ENCODE assay signal across 27 cellular contexts in the genomic region with DNA sequence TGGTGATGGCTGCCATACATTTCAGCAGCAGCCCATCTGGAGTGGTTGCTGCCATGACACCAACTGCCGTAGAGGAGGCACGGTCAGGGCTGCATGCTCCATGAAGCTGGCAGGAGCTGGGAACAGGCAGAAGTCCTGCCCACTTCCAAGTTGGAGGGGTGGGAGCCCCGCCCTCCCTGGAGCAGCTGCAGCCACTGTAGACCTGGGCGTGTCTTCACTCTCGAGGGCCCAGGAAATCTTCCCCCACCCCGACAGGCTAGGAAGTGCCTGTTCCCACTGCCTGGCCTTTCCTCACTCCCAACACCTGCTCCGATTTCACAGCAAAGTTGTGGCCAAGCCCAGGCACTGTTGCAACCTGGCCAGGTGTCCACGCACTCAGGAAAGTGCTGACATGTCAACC. TPM values are rescaled to one million over a fixed set of nuclear protein-coding genes. Genes with fewer than 3 reads are reported as not detected.
DNase-seq lines count a peak whose midpoint lies in the region; FAIRE-seq and TF ChIP-seq lines count a peak whose summit lies in the region.
"Had no signal": no experiment of that assay in that cellular context is flagged by ENCODE, and none has a peak within 500 bp of the region (broad histone marks: within the 10 kb centered on the region; RNA-seq: fewer than 3 reads in every experiment).

No MANE protein-coding gene starts in this region.

- H3K9me3 ChIP-seq in H9 (ENCODE audit: control insufficient read depth, low read depth, low read length), result peaks cover 57% of the 10 kb centered on the region
- H3K9me3 ChIP-seq: A549, SK-N-SH had no signal

- H4K20me1 ChIP-seq in H9 (ENCODE audit: control insufficient read depth, insufficient read depth, insufficient read length), result no peaks in the 10 kb centered on the region
- H4K20me1 ChIP-seq: BLaER1 treated with 17β-estradiol and CSF1 and Interleukin-3, amounts not matched to agents 10 nM and 100 nM had no signal

- peak; percentile 43 for FAIRE-seq in bronchial epithelial cell (lab: Jason Lieb, UNC)
- FAIRE-seq: A549, GM12891, H1 had no signal

- H3K4me3 ChIP-seq in bronchial epithelial cell (ENCODE audit: low read depth, low read length), result no peak overlapping the region
- H3K4me3 ChIP-seq: A549; BLaER1 treated with 17β-estradiol and CSF1 and Interleukin-3, amounts not matched to agents 10 nM and 100 nM; PC-9 had no signal

- H4K91ac ChIP-seq in H9 (ENCODE audit: insufficient read length, low read depth, low read length), result no peak overlapping the region

- peaks cover 65 to 67% of the 10 kb centered on the region in 2 experiments for H3K9me3 Mint-ChIP-seq in H9
- H3K9me3 Mint-ChIP-seq in immature natural killer cell, result peaks cover 0 to 3% (median 0%) of the 10 kb centered on the region in 6 donors
- peaks cover 25% of the 10 kb centered on the region for H3K9me3 Mint-ChIP-seq in progenitor cell of endocrine pancreas (ENCODE audit: low read depth)
- H3K9me3 Mint-ChIP-seq: CD4-positive, alpha-beta T cell had no signal

- no peaks in the 10 kb centered on the region for H3K23me2 ChIP-seq in H9 (ENCODE audit: insufficient read length, low read depth, low read length, poor library complexity, severe bottlenecking)

- H3K4me1 Mint-ChIP-seq in H9 (peaks cover 2 to 4% of the 10 kb centered on the region in 2 experiments; a peak in 3 of 4 replicates), immature natural killer cell (no peaks in the 10 kb centered on the region), progenitor cell of endocrine pancreas (ENCODE audit: low read depth) (no peaks in the 10 kb centered on the region)

- H3K4ac ChIP-seq in H9 (ENCODE audit: low read depth, low read length), result no peak overlapping the region

- H3K4me1 ChIP-seq in H9 (ENCODE audit: insufficient read depth, low read length), result no peaks in the 10 kb centered on the region
- H3K4me1 ChIP-seq: A549; BLaER1 treated with 17β-estradiol and CSF1 and Interleukin-3, amounts not matched to agents 10 nM and 100 nM had no signal

- WGBS in H9 (ENCODE audit: extremely low coverage, insufficient read length, low lambda C conversion rate), result no CpG with 5 or more reads among the region's 8 CpGs

- DNase-seq in COLO668 (lab: John Stamatoyannopoulos, UW; ENCODE audit: unreplicated experiment), result peak; percentile 0
- peak; percentile 72 for DNase-seq in H9
- DNase-seq in SHP77 treated with DMSO at 0.1 percent for 48 hours (lab: John Stamatoyannopoulos, UW), result peak; percentile 1
- DNase-seq in bronchial epithelial cell (ENCODE audit: low read depth), result no peak
- DNase-seq in immature natural killer cell, result no peak
- no peak for DNase-seq in NCI-H1417 treated with DMSO at 0.1 percent for 48 hours (lab: John Stamatoyannopoulos, UW)
- DNase-seq in progenitor cell of endocrine pancreas (ENCODE audit: low spot score, unreplicated experiment), result no peak
- DNase-seq: AML-193; CD4-positive, alpha-beta T cell; COR-L47; DMS79; GF-D8; Karpas-422; NCI-H1092 treated with DMSO at 0.1 percent for 48 hours; NCI-H2029; NCI-H345; NCI-H524 treated with DMSO at 0.1 percent for 48 hours; NCI-H82; PC-9; SK-N-SH; SW 1271; T-helper 2 cell had no signal

- H3K9ac ChIP-seq in H9 (ENCODE audit: extremely low read depth, insufficient read length, low read length), result no peak overlapping the region
- H3K9ac ChIP-seq: BLaER1 treated with 17β-estradiol and CSF1 and Interleukin-3, amounts not matched to agents 10 nM and 100 nM; SK-N-SH had no signal

- H3K79me1 ChIP-seq in H9 (ENCODE audit: insufficient read depth, low read depth, low read length, poor library complexity, severe bottlenecking), result no peaks in the 10 kb centered on the region

- no peak overlapping the region for H2BK12ac ChIP-seq in H9 (ENCODE audit: insufficient read length, low read depth, low read length)

- no peak overlapping the region for H2BK5ac ChIP-seq in H9 (ENCODE audit: insufficient read length, low read length)

- no peak overlapping the region for H3K14ac ChIP-seq in H9 (ENCODE audit: insufficient read depth, low read length)

- TF ChIP-seq CTCF in H9 (conservative IDR thresholded peaks at IDR 0.05) (no peak), bronchial epithelial cell (IDR thresholded peaks at IDR 0.05; ENCODE audit: insufficient read depth, low read length, severe bottlenecking) (no peak), progenitor cell of endocrine pancreas (IDR thresholded peaks at IDR 0.05; ENCODE audit: unreplicated experiment) (no peak)

- no peaks in the 10 kb centered on the region for H3K79me2 ChIP-seq in H9 (ENCODE audit: insufficient read depth, low read length)

- H4K8ac ChIP-seq in H9 (replicated peaks; ENCODE audit: insufficient read length, low read depth, low read length), result no peak overlapping the region

- H3K27ac ChIP-seq in H9 (ENCODE audit: insufficient read length, low read depth, low read length), result no peak overlapping the region
- H3K27ac ChIP-seq: A549; BLaER1 treated with 17β-estradiol and CSF1 and Interleukin-3, amounts not matched to agents 10 nM and 100 nM; PC-9 had no signal

- H3K4me2 ChIP-seq in H9 (ENCODE audit: insufficient read depth, insufficient read length, low read length), result no peak overlapping the region
- H3K4me2 ChIP-seq: A549; BLaER1 treated with 17β-estradiol and CSF1 and Interleukin-3, amounts not matched to agents 10 nM and 100 nM; PC-9; SK-N-SH had no signal

- no peak overlapping the region for H3K18ac ChIP-seq in H9 (ENCODE audit: insufficient read length, low read depth, low read length)

- no peak overlapping the region for H2BK20ac ChIP-seq in H9 (ENCODE audit: low read depth, low read length, poor library complexity, severe bottlenecking)

- no peaks in the 10 kb centered on the region for H3K36me3 ChIP-seq in bronchial epithelial cell (ENCODE audit: control insufficient read depth, insufficient read depth, low read length)
- H3K36me3 ChIP-seq: BLaER1 treated with 17β-estradiol and CSF1 and Interleukin-3, amounts not matched to agents 10 nM and 100 nM had no signal

- H3K27me3 Mint-ChIP-seq in H9 (ENCODE audit: low read depth) (peaks cover 3% of the 10 kb centered on the region), immature natural killer cell (ENCODE audit: low read depth in 3 of 3) (peaks cover 1 to 7% (median 1%) of the 10 kb centered on the region in 3 donors), progenitor cell of endocrine pancreas (peaks cover 6% of the 10 kb centered on the region)
- H3K27me3 Mint-ChIP-seq: CD4-positive, alpha-beta T cell had no signal

- H4K5ac ChIP-seq in H9 (ENCODE audit: insufficient read length, low read depth, low read length), result no peak overlapping the region

- H3K4me3 Mint-ChIP-seq in H9, result no peak overlapping the region
- H3K4me3 Mint-ChIP-seq in immature natural killer cell, result no peak overlapping the region
- no peak overlapping the region for H3K4me3 Mint-ChIP-seq in progenitor cell of endocrine pancreas (ENCODE audit: low read depth)
- H3K4me3 Mint-ChIP-seq: CD4-positive, alpha-beta T cell had no signal

- H3K23ac ChIP-seq in H9 (ENCODE audit: insufficient read length, low read depth, low read length), result no peak overlapping the region

- no peak overlapping the region for H2BK15ac ChIP-seq in H9 (ENCODE audit: low read depth, low read length)

- H2AFZ ChIP-seq in H9 (ENCODE audit: low read length), result no peak overlapping the region
- H2AFZ ChIP-seq: PC-9 had no signal

- no peak overlapping the region for H3T11ph ChIP-seq in H9 (ENCODE audit: low read length)

- H3K56ac ChIP-seq in H9 (ENCODE audit: insufficient read length, low read depth, low read length), result no peak overlapping the region

- H3K27me3 ChIP-seq in H9 (ENCODE audit: insufficient read depth, low read length), result no peaks in the 10 kb centered on the region
- H3K27me3 ChIP-seq in bronchial epithelial cell (ENCODE audit: control insufficient read depth, insufficient read depth, low read length), result no peaks in the 10 kb centered on the region

- no peak overlapping the region for H2BK120ac ChIP-seq in H9 (ENCODE audit: low read depth, low read length, poor library complexity, severe bottlenecking)

- H3K36me3 Mint-ChIP-seq in H9 (ENCODE audit: insufficient read depth in 1 of 3, low read depth in 3 of 3) (peaks cover 0 to 6% (median 2%) of the 10 kb centered on the region in 3 experiments; a peak in 5 of 7 replicates), immature natural killer cell (no peaks in the 10 kb centered on the region), progenitor cell of endocrine pancreas (ENCODE audit: insufficient read depth) (no peaks in the 10 kb centered on the region)

- no peak overlapping the region for H3K27ac Mint-ChIP-seq in H9
- H3K27ac Mint-ChIP-seq in immature natural killer cell, result no peak overlapping the region
- H3K27ac Mint-ChIP-seq in progenitor cell of endocrine pancreas, result no peak overlapping the region
- H3K27ac Mint-ChIP-seq: CD4-positive, alpha-beta T cell had no signal

- H2AK5ac ChIP-seq in H9 (ENCODE audit: insufficient read length, low read length), result no peak overlapping the region

RNA-seq across cellular contexts. Expression of a gene that starts 42.3 kb away (rescaled TPM):
- 9.7 and 11.2 TPM in 2 replicates for total RNA-seq in H9 (2021)
- 0.79 and 2.8 TPM in 2 replicates for total RNA-seq in bronchial epithelial cell
- not detected for polyA plus RNA-seq in immature natural killer cell
- total RNA-seq in progenitor cell of endocrine pancreas, result 3.2 and 3.4 TPM in 2 replicates
- total RNA-seq: CD4-positive, alpha-beta T cell; PC-9; RPMI7951 had no signal

Comparison
In these comparisons a context has a peak if more than half of its experiments do, and no peak if none do; other contexts are left out.
1. DNase-seq: peak in COLO668 (single experiment), H9 (single experiment) and SHP77 treated with DMSO at 0.1 percent for 48 hours (single experiment); none in bronchial epithelial cell (single experiment), immature natural killer cell (0 of 3), NCI-H1417 treated with DMSO at 0.1 percent for 48 hours (single experiment) and progenitor cell of endocrine pancreas (single experiment).